Comparison of ENCODE assay signal across 8 cellular contexts in genomic region chr19:43575156-43575950, GRCh38. TPM values are rescaled to one million over a fixed set of nuclear protein-coding genes. Genes with fewer than 3 reads are reported as not detected.
DNase-seq lines count a peak whose midpoint lies in the region; ATAC-seq and TF ChIP-seq lines count a peak whose summit lies in the region.

TSS of gene PINLYP (plus strand) at chr19:43575801. CDS start at chr19:43577192, 1,391 bp downstream.
A gene with protein sequence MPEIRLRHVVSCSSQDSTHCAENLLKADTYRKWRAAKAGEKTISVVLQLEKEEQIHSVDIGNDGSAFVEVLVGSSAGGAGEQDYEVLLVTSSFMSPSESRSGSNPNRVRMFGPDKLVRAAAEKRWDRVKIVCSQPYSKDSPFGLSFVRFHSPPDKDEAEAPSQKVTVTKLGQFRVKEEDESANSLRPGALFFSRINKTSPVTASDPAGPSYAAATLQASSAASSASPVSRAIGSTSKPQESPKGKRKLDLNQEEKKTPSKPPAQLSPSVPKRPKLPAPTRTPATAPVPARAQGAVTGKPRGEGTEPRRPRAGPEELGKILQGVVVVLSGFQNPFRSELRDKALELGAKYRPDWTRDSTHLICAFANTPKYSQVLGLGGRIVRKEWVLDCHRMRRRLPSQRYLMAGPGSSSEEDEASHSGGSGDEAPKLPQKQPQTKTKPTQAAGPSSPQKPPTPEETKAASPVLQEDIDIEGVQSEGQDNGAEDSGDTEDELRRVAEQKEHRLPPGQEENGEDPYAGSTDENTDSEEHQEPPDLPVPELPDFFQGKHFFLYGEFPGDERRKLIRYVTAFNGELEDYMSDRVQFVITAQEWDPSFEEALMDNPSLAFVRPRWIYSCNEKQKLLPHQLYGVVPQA (minus strand): TSS chr19:43575527. CDS start chr19:43575458, 69 bp downstream.

- POLR2A ChIA-PET in GM10248 (lab: Yijun Ruan, JAX), result interaction anchor here (0.6 to 0.8 kb wide), 2 partner anchors 19 to 98 kb away, joined by 3 to 6 read pairs; no protein-coding TSS in a partner anchor
- POLR2A ChIA-PET in activated naive CD8-positive, alpha-beta T cell treated with anti-CD3 and anti-CD28 coated beads, Interleukin-2, amount 10 ng/mL, durations not matched to agents 7 days and 5 days (lab: Charles Lee), result interaction anchor here (1.2 to 3.1 kb wide), 4 partner anchors 10 to 21 kb away, joined by 3 to 45 read pairs (median 5); partner anchors contain the start of genes IRGQ and ZNF576

- no peaks in the 10 kb centered on the region for H3K27me3 Mint-ChIP-seq in activated naive CD8-positive, alpha-beta T cell treated with anti-CD3 and anti-CD28 coated beads, Interleukin-2, amount 10 ng/mL, durations not matched to agents 7 days and 5 days

- peak within 1 kb of the TSS; percentile 97 for H3K4me3 Mint-ChIP-seq in activated naive CD8-positive, alpha-beta T cell treated with anti-CD3 and anti-CD28 coated beads, Interleukin-2, amount 10 ng/mL, durations not matched to agents 7 days and 5 days

- H3K36me3 ChIP-seq in ovary, result no peaks in the 10 kb centered on the region
- no peaks in the 10 kb centered on the region for H3K36me3 ChIP-seq in thyroid gland

- H3K27ac Mint-ChIP-seq in activated naive CD8-positive, alpha-beta T cell treated with anti-CD3 and anti-CD28 coated beads, Interleukin-2, amount 10 ng/mL, durations not matched to agents 7 days and 5 days, result peak within 1 kb of the TSS; percentile 92

- H3K4me3 ChIP-seq in ovary (peak within 1 kb of the TSS; percentile 91), thyroid gland (replicated peaks in 1 of 3) (peak within 1 kb of the TSS; percentile 44 to 98 (median 62))

- TF ChIP-seq POLR2A in ovary (IDR thresholded peaks at IDR 0.05) (peak; percentile 38), thyroid gland (IDR thresholded peaks at IDR 0.05) (peak in 1 of 2 donors; percentile 55)

- CTCF ChIA-PET in GM10248 (lab: Yijun Ruan, JAX), result interaction anchor here (1.6 to 10.4 kb wide), 3 partner anchors 10 to 19 kb away, joined by 6 to 97 read pairs (median 11); no protein-coding TSS in a partner anchor

- no peaks in the 10 kb centered on the region for H3K9me3 ChIP-seq in ovary
- H3K9me3 ChIP-seq in thyroid gland, result no peaks in the 10 kb centered on the region

- H3K4me1 ChIP-seq in ovary (ENCODE audit: insufficient read depth) (peaks cover 11% of the 10 kb centered on the region), thyroid gland (peaks cover 16 to 19% of the 10 kb centered on the region in 2 donors)

- intact Hi-C loops in Right ventricle myocardium inferior (cut with DNase I), result loop anchor here (1.0 kb wide), 1 partner anchor 21 kb away; the partner anchor contains the start of genes IRGQ and ZNF576
- intact Hi-C loops in ovary (cut with DNase I), result no loop called here
- intact Hi-C loops in thyroid gland (cut with DNase I), result loop anchor here (2.0 kb wide), 1 partner anchor 21 kb away; the partner anchor contains the start of genes IRGQ and ZNF576

- H3K27ac ChIP-seq in ovary (peak within 1 kb of the TSS; percentile 39 to 65), thyroid gland (peak within 1 kb of the TSS; percentile 57 to 77 (median 72))

- H3K36me3 Mint-ChIP-seq in activated naive CD8-positive, alpha-beta T cell treated with anti-CD3 and anti-CD28 coated beads, Interleukin-2, amount 10 ng/mL, durations not matched to agents 7 days and 5 days, result peaks cover 10% of the 10 kb centered on the region

- WGBS in ovary, 3 donors, result 0 to 1% (median 0%) methylated on average over 41 to 51 of the region's 51 CpGs
- WGBS in thyroid gland, 2 donors, result 0% methylated on average over 18 to 36 of the region's 51 CpGs

- ATAC-seq in HG02623 (IDR thresholded peaks at IDR 0.05; ENCODE audit: unreplicated experiment), result peak; percentile 95
- peak; percentile 97 for ATAC-seq in activated naive CD8-positive, alpha-beta T cell treated with anti-CD3 and anti-CD28 coated beads, Interleukin-2, amount 10 ng/mL, durations not matched to agents 7 days and 5 days (ENCODE audit: low read depth)
- ATAC-seq in Right ventricle myocardium inferior, result peak; percentile 99

- H3K4me1 Mint-ChIP-seq in activated naive CD8-positive, alpha-beta T cell treated with anti-CD3 and anti-CD28 coated beads, Interleukin-2, amount 10 ng/mL, durations not matched to agents 7 days and 5 days, result peaks cover 30% of the 10 kb centered on the region

- DNase-seq in GM10248 (ENCODE audit: extremely low spot score), result peak; percentile 98
- DNase-seq in NCI-H1105 (lab: John Stamatoyannopoulos, UW), result peak; percentile 99
- DNase-seq in SKM-1 treated with dmso at 0.1 percent for 144 hours (lab: John Stamatoyannopoulos, UW; ENCODE audit: unreplicated experiment), result peak; percentile 91
- DNase-seq in activated naive CD8-positive, alpha-beta T cell treated with anti-CD3 and anti-CD28 coated beads, Interleukin-2, amount 10 ng/mL, durations not matched to agents 7 days and 5 days, result peak; percentile 91
- peak; percentile 99 for DNase-seq in Right ventricle myocardium inferior (ENCODE audit: missing footprints)
- DNase-seq in ovary, result peak; percentile 97 to 99 (median 98)
- DNase-seq in thyroid gland, result peak; percentile 98

- no peak for TF ChIP-seq EP300 in ovary (IDR thresholded peaks at IDR 0.05)

- H3K9me3 Mint-ChIP-seq in activated naive CD8-positive, alpha-beta T cell treated with anti-CD3 and anti-CD28 coated beads, Interleukin-2, amount 10 ng/mL, durations not matched to agents 7 days and 5 days, result no peaks in the 10 kb centered on the region

- H3K27me3 ChIP-seq in ovary, result no peaks in the 10 kb centered on the region
- H3K27me3 ChIP-seq in thyroid gland, result no peaks in the 10 kb centered on the region

- no peak for TF ChIP-seq CTCF in GM10248 (IDR thresholded peaks at IDR 0.05; ENCODE audit: control extremely low read depth, extremely low read depth, low read depth, missing control alignments)
- no peak for TF ChIP-seq CTCF in ovary (IDR thresholded peaks at IDR 0.05)
- TF ChIP-seq CTCF in thyroid gland (IDR thresholded peaks at IDR 0.05), result no peak

RNA-seq across cellular contexts. Expression of gene PINLYP, which starts in this region (rescaled TPM):
- 10 to 100 TPM; 11.7 to 15.6 TPM for total RNA-seq in activated naive CD8-positive, alpha-beta T cell treated with anti-CD3 and anti-CD28 coated beads, Interleukin-2, amount 10 ng/mL, durations not matched to agents 7 days and 5 days
- 2.2 TPM for total RNA-seq in Right ventricle myocardium inferior
- total RNA-seq in ovary, result 10 to 100 TPM; 10.6 to 22.3 (median 17.7) TPM
- polyA plus RNA-seq in ovary, result 10 to 100 TPM; 25.5 to 29.9 TPM
- 10 to 100 TPM; 11.8 to 19.3 (median 13.2) TPM for total RNA-seq in thyroid gland

RNA-seq across cellular contexts. Expression of the second gene that starts in this region (rescaled TPM):
- 10 to 100 TPM; 40.0 to 43.2 TPM for total RNA-seq in activated naive CD8-positive, alpha-beta T cell treated with anti-CD3 and anti-CD28 coated beads, Interleukin-2, amount 10 ng/mL, durations not matched to agents 7 days and 5 days
- total RNA-seq in Right ventricle myocardium inferior (12.2 TPM), ovary (10 to 100 TPM; 19.0 to 39.9 (median 28.4) TPM), thyroid gland (10 to 100 TPM; 29.6 to 38.8 (median 31.3) TPM)
- polyA plus RNA-seq in ovary, result 10 to 100 TPM; 16.8 to 37.7 TPM

Comparison
In these comparisons a context has a peak if more than half of its experiments do, and no peak if none do; other contexts are left out.
1. Peak in every context shown above with its lines: DNase-seq, ATAC-seq, H3K4me3 ChIP-seq and H3K27ac ChIP-seq.
2. intact Hi-C loops: an anchor here in Right ventricle myocardium inferior (1.0 kb wide) and thyroid gland (2.0 kb wide); none called in ovary.